Comparison of ENCODE assay signal across 10 cellular contexts in the genomic region with DNA sequence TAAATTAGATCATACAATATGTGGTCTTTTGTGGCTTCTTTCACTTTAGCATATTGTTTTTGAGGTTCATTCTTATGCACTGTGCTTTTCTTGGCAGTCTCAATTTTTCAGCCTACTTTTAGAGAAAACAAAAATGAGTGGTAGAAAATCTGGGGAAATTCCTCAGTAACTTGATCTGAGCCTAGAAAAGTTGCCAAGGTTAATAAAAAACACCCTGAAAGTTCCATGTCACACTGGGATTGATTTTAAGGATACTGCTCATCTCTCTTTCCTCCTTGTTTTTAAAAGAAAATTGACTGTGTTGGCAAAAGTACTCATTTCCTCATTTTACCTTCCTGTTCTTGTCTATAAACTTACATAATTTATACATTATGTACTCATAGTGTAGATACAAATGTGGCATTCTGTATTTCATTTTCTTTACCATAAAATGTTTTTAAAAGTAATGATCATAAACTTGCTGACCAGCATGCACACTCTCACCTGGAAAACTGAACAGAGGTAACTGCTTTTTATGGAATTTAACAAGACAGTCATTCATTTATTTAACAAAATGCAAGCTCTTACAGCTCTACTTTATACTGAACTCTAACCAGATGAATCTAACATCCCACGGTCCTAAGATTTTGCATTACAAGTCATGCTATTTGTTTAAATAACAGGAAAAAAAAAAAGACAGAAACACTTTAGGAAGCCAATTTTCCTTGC. TPM values are rescaled to one million over a fixed set of nuclear protein-coding genes. Genes with fewer than 3 reads are reported as not detected.
DNase-seq lines count a peak whose midpoint lies in the region; ATAC-seq, FAIRE-seq and TF ChIP-seq lines count a peak whose summit lies in the region.
"Had no signal": no experiment of that assay in that cellular context is flagged by ENCODE, and none has a peak within 500 bp of the region (broad histone marks: within the 10 kb centered on the region; RNA-seq: fewer than 3 reads in every experiment).

No MANE protein-coding gene starts in this region.

- DNase-seq in activated naive CD4-positive, alpha-beta T cell treated with anti-CD3 and anti-CD28 coated beads, Interleukin-2, amount 10 ng/mL, durations not matched to agents 7 days and 5 days, result no peak
- no peak for DNase-seq in activated naive CD4-positive, alpha-beta T cell (lab: John Stamatoyannopoulos, UW)
- DNase-seq in SIG-M5 (lab: John Stamatoyannopoulos, UW) (peak; percentile 10), fibroblast of the aortic adventitia (ENCODE audit: low read depth) (peak; percentile 82), transverse colon (no peak), GM12892 (ENCODE audit: insufficient read length) (no peak), NCI-H1417 treated with DMSO at 0.1 percent for 48 hours (lab: John Stamatoyannopoulos, UW) (no peak)
- DNase-seq: nucleus accumbens had no signal

- WGBS in transverse colon (ENCODE audit: low coverage in 1 of 2), 2 donors, result 30 to 42% methylated on average over 1 of the region's 1 CpG

- H3K27me3 ChIP-seq in transverse colon, result no peaks in the 10 kb centered on the region

- TF ChIP-seq EP300 in transverse colon (IDR thresholded peaks at IDR 0.05; ENCODE audit: low read depth), result no peak

- H3K36me3 ChIP-seq in transverse colon, result no peaks in the 10 kb centered on the region

- H3K27ac Mint-ChIP-seq in activated naive CD4-positive, alpha-beta T cell treated with anti-CD3 and anti-CD28 coated beads, Interleukin-2, amount 10 ng/mL, durations not matched to agents 7 days and 5 days, result peak overlapping the region; percentile 82

- in situ Hi-C loops in transverse colon (cut with MboI; ENCODE audit: low pct_ligation_motif_present in 1 of 4, low pct_unique_long_range_greater_than_20kb in 1 of 4, low sequenced_read_pairs in 3 of 4), result no loop called here

- intact Hi-C loops in transverse colon (cut with DNase I; ENCODE audit: low total_unique reads), result no loop called here

- peaks cover 6% of the 10 kb centered on the region for H3K36me3 Mint-ChIP-seq in activated naive CD4-positive, alpha-beta T cell treated with anti-CD3 and anti-CD28 coated beads, Interleukin-2, amount 10 ng/mL, durations not matched to agents 7 days and 5 days

- peaks cover 2% of the 10 kb centered on the region for H3K9me3 Mint-ChIP-seq in activated naive CD4-positive, alpha-beta T cell treated with anti-CD3 and anti-CD28 coated beads, Interleukin-2, amount 10 ng/mL, durations not matched to agents 7 days and 5 days

- TF ChIP-seq CTCF in fibroblast of the aortic adventitia (IDR thresholded peaks at IDR 0.05; ENCODE audit: insufficient read depth, low read length), result no peak
- no peak for TF ChIP-seq CTCF in transverse colon (IDR thresholded peaks at IDR 0.05)

- no peak overlapping the region for H3K4me3 Mint-ChIP-seq in activated naive CD4-positive, alpha-beta T cell treated with anti-CD3 and anti-CD28 coated beads, Interleukin-2, amount 10 ng/mL, durations not matched to agents 7 days and 5 days

- no peak for TF ChIP-seq POLR2A in transverse colon (IDR thresholded peaks at IDR 0.05)
- TF ChIP-seq POLR2A in GM12892 (IDR thresholded peaks at IDR 0.05; ENCODE audit: low read depth, low read length), result no peak

- H3K27me3 Mint-ChIP-seq in activated naive CD4-positive, alpha-beta T cell treated with anti-CD3 and anti-CD28 coated beads, Interleukin-2, amount 10 ng/mL, durations not matched to agents 7 days and 5 days, result no peaks in the 10 kb centered on the region

- H3K4me3 ChIP-seq in fibroblast of the aortic adventitia (ENCODE audit: low read depth, low read length), result no peak overlapping the region
- H3K4me3 ChIP-seq in transverse colon, result no peak overlapping the region

- peaks cover 62% of the 10 kb centered on the region for H3K4me1 Mint-ChIP-seq in activated naive CD4-positive, alpha-beta T cell treated with anti-CD3 and anti-CD28 coated beads, Interleukin-2, amount 10 ng/mL, durations not matched to agents 7 days and 5 days

- no peak for FAIRE-seq in GM12892 (lab: Jason Lieb, UNC)
- FAIRE-seq: frontal cortex had no signal

- peaks cover 0 to 31% (median 2%) of the 10 kb centered on the region in 4 donors for H3K4me1 ChIP-seq in transverse colon

- H3K27ac ChIP-seq in transverse colon, result peak overlapping the region; percentile 33 to 63 (median 50)

- no peak for ATAC-seq in HG03442 (IDR thresholded peaks at IDR 0.05; ENCODE audit: unreplicated experiment)

- CTCF ChIA-PET in activated naive CD4-positive, alpha-beta T cell treated with anti-CD3 and anti-CD28 coated beads, Interleukin-2, amount 10 ng/mL, durations not matched to agents 7 days and 5 days (lab: Charles Lee), result interaction anchor here (0.6 to 2.9 kb wide), 8 partner anchors 24 to 93 kb away, joined by 3 to 16 read pairs (median 4); a partner anchor contains a TSS

- H3K9me3 ChIP-seq in transverse colon, result no peaks in the 10 kb centered on the region

RNA-seq across cellular contexts. Expression of a gene that starts 28.6 kb away (rescaled TPM):
- total RNA-seq in fibroblast of the aortic adventitia (ENCODE audit: low replicate concordance), result 25.5 and 153 TPM in 2 replicates
- 10 to 100 TPM in 3 of 4 donors, 1 to 10 TPM in 1; 7.5 to 32.4 (median 15.8) TPM for total RNA-seq in transverse colon
- 25.2 TPM for polyA plus RNA-seq in GM12892 (2012; ENCODE audit: missing spikeins)

Comparison
In these comparisons a context has a peak if more than half of its experiments do, and no peak if none do; other contexts are left out.
1. DNase-seq: peak in SIG-M5 (single experiment) and fibroblast of the aortic adventitia (single experiment); none in activated naive CD4-positive, alpha-beta T cell treated with anti-CD3 and anti-CD28 coated beads, Interleukin-2, amount 10 ng/mL, durations not matched to agents 7 days and 5 days (single experiment), activated naive CD4-positive, alpha-beta T cell (0 of 4), transverse colon (single experiment), GM12892 (single experiment) and NCI-H1417 treated with DMSO at 0.1 percent for 48 hours (single experiment).